1 cellular context compared by ENCODE assay signal in the genomic region with DNA sequence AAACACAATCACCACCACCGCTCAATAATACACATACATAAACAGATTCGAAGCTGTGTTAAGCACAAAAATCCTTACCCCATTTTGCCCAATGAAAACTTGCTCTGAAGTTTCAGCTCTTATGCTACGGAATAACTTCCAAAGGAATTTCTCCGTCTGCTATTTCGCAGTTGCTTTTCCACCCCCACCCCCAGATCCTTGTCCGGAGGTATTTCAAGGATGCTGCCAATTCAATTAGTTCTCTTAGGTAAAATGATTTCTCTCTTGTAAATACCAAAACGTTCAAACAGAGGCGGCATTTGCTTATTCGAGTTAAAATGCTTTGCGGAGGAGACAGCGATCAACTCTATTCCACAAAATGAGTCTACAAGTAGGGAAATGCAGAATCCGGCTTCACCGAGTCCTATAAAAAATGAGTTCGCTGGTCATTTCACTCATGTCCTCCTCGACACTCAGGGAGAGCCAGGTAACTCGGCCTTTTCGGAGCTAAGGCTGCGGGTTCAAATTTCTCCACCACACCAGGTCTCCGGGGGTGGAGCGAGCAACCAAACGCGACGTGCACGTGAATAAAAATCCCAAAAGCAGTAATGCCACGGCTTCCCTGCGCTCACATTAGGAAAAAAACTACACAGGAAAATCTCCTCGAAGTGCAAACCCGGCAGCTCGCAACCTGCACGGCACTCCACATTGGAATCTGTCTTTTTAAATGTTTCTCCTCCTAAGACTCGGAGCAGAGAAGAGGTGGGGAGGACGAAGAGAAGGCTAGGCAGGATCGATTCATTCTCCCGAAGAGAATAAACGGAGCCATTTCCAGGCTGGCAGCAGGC.
TF ChIP-seq lines count a peak whose summit lies in the region.

No MANE protein-coding gene starts in this region.

TF ChIP-seq in K562, 482 proteins besides CTCF, POLR2A, EP300 and RAD21 (continued from another document):
- TF ChIP-seq MITF (IDR thresholded peaks at IDR 0.05) (no peak), CHD4 (IDR thresholded peaks at IDR 0.05; ENCODE audit: insufficient read depth, insufficient replicate concordance, low read depth, low read length, poor library complexity, severe bottlenecking) (no peak)
